17 cellular contexts compared by ENCODE assay signal in genomic region chr2:234261736-234262135, GRCh38.
DNase-seq lines count a peak whose midpoint lies in the region; ATAC-seq and TF ChIP-seq lines count a peak whose summit lies in the region.
"Had no signal": no experiment of that assay in that cellular context is flagged by ENCODE, and none has a peak within 500 bp of the region (broad histone marks: within the 10 kb centered on the region; RNA-seq: fewer than 3 reads in every experiment).

No MANE protein-coding gene starts in this region.

- H4K91ac ChIP-seq in mesenchymal stem cell (ENCODE audit: low read length) = no peak overlapping the region

- H3K36me3 Mint-ChIP-seq in MCF 10A (ENCODE audit: insufficient read depth, unreplicated experiment) = no peaks in the 10 kb centered on the region
- H3K36me3 Mint-ChIP-seq: CD8-positive, alpha-beta T cell had no signal

- no peaks in the 10 kb centered on the region for H3K9me3 Mint-ChIP-seq in MCF 10A (ENCODE audit: unreplicated experiment)
- H3K9me3 Mint-ChIP-seq: CD8-positive, alpha-beta T cell had no signal

- no peak overlapping the region for H3K4ac ChIP-seq in mesenchymal stem cell (ENCODE audit: low read depth in 1 of 2, low read length in 2 of 2)

- TF ChIP-seq CTCF in mammary epithelial cell (conservative IDR thresholded peaks at IDR 0.05 in 1 of 2, IDR thresholded peaks at IDR 0.05 in 1 of 2; ENCODE audit: extremely low read depth in 1 of 2, insufficient read depth in 1 of 2, low read depth in 1 of 2, low read length in 2 of 2) = no peak
- TF ChIP-seq CTCF in MCF 10A (IDR thresholded peaks at IDR 0.05; ENCODE audit: unreplicated experiment) = no peak
- TF ChIP-seq CTCF in epithelial cell of esophagus (IDR thresholded peaks at IDR 0.05; ENCODE audit: insufficient read depth, low read depth, low read length, missing control alignments) = no peak

- H3K27me3 ChIP-seq in mammary epithelial cell (ENCODE audit: insufficient read depth, low read length) = no peaks in the 10 kb centered on the region
- H3K27me3 ChIP-seq in mesenchymal stem cell (ENCODE audit: control insufficient read depth in 1 of 2, insufficient read depth in 1 of 2, low read length in 2 of 2) = no peaks in the 10 kb centered on the region
- H3K27me3 ChIP-seq: BLaER1 treated with 17β-estradiol and CSF1 and Interleukin-3, amounts not matched to agents 10 nM and 100 nM had no signal

- in situ Hi-C loops in mammary epithelial cell (cut with MboI; ENCODE audit: low sequenced_read_pairs in 2 of 2) = loop anchor here in 1 of 2 donors (10.0 to 25.0 kb wide), 2 partner anchors 226 to 277 kb away; partner anchors contain the start of gene ARL4C

- no peak overlapping the region for H3K4me3 Mint-ChIP-seq in MCF 10A (ENCODE audit: unreplicated experiment)
- H3K4me3 Mint-ChIP-seq: B cell; CD8-positive, alpha-beta T cell had no signal

- H2AK5ac ChIP-seq in mesenchymal stem cell (ENCODE audit: low read length, severe bottlenecking) = peak overlapping the region; percentile 99

- H3K14ac ChIP-seq in mesenchymal stem cell (ENCODE audit: low read length in 2 of 2) = no peak overlapping the region

- 27% methylated on average over 2 of the region's 2 CpGs for WGBS in mammary epithelial cell (ENCODE audit: low coverage, missing lambda C conversion rate)
- 85% methylated on average over 2 of the region's 2 CpGs for WGBS in mesenchymal stem cell

- no peak overlapping the region for H3K23ac ChIP-seq in mesenchymal stem cell (ENCODE audit: low read length in 2 of 2)

- POLR2A ChIA-PET in MCF 10A (lab: Yijun Ruan, JAX) = interaction anchor here (0.6 to 1.4 kb wide), 4 partner anchors 10 to 235 kb away, joined by 3 to 4 read pairs (median 4); partner anchors contain the start of gene ARL4C

- peaks cover 5% of the 10 kb centered on the region for H3K79me1 ChIP-seq in mesenchymal stem cell (replicated peaks; ENCODE audit: low read length, poor library complexity, severe bottlenecking)

- H3K4me1 ChIP-seq in mammary epithelial cell (ENCODE audit: insufficient read depth, low read length) = peaks cover 46% of the 10 kb centered on the region
- peaks cover 13% of the 10 kb centered on the region for H3K4me1 ChIP-seq in mesenchymal stem cell (ENCODE audit: control insufficient read depth, insufficient read depth, low read depth, low read length)
- H3K4me1 ChIP-seq: HAP-1 had no signal

- peaks cover 29% of the 10 kb centered on the region for H3K4me1 Mint-ChIP-seq in MCF 10A (ENCODE audit: insufficient read depth, unreplicated experiment)
- H3K4me1 Mint-ChIP-seq: B cell had no signal

- H3K27ac ChIP-seq in mammary epithelial cell (ENCODE audit: insufficient read depth, low read depth, low read length) = peak overlapping the region; percentile 66
- no peak overlapping the region for H3K27ac ChIP-seq in mesenchymal stem cell (ENCODE audit: low read length, poor library complexity, severe bottlenecking)
- H3K27ac ChIP-seq: 22Rv1; BLaER1 treated with 17β-estradiol and CSF1 and Interleukin-3, amounts not matched to agents 10 nM and 100 nM had no signal

- CTCF ChIA-PET in mammary epithelial cell (lab: Charles Lee; ENCODE audit: low non-redundant PET) (no interaction called here), MCF 10A (lab: Yijun Ruan, JAX) (interaction anchor here (0.5 to 1.5 kb wide), 3 partner anchors 14 to 972 kb away, joined by 3 read pairs; no protein-coding TSS in a partner anchor)

- ATAC-seq in HG03469 (IDR thresholded peaks at IDR 0.05; ENCODE audit: unreplicated experiment) = no peak
- ATAC-seq: CD8-positive, alpha-beta T cell; GM12878 had no signal

- no peak overlapping the region for H3K18ac ChIP-seq in mesenchymal stem cell (ENCODE audit: low read depth in 1 of 2, low read length in 2 of 2)

- no TSS peak for BruUV-seq in mammary epithelial cell (replicated peaks; lab: Mats Ljungman, UMichigan)
- BruUV-seq in MCF 10A (replicated peaks; lab: Mats Ljungman, UMichigan) = no TSS peak

- dilution Hi-C loops in mammary epithelial cell (cut with HindIII; ENCODE audit: low sequenced_read_pairs) = loop anchor here (5.0 kb wide), 1 partner anchor 46 kb away; no protein-coding TSS in a partner anchor

- H2AFZ ChIP-seq in mammary epithelial cell (ENCODE audit: low read depth, low read length) (peak overlapping the region; percentile 77), mesenchymal stem cell (ENCODE audit: low read depth, low read length) (no peak overlapping the region)

- H2BK12ac ChIP-seq in mesenchymal stem cell (ENCODE audit: low read length in 2 of 2) = peak overlapping the region in 1 of 2 experiments; percentile 11

- no peaks in the 10 kb centered on the region for H4K20me1 ChIP-seq in mammary epithelial cell (ENCODE audit: insufficient read depth, low read length)
- H4K20me1 ChIP-seq: BLaER1 treated with 17β-estradiol and CSF1 and Interleukin-3, amounts not matched to agents 10 nM and 100 nM had no signal

- H4K8ac ChIP-seq in mesenchymal stem cell (ENCODE audit: low read length) = no peak overlapping the region

- H3K4me2 ChIP-seq in mammary epithelial cell (ENCODE audit: insufficient read depth, low read depth, low read length) (peak overlapping the region; percentile 44), mesenchymal stem cell (ENCODE audit: low read length, poor library complexity, severe bottlenecking) (no peak overlapping the region)
- H3K4me2 ChIP-seq: BLaER1 treated with 17β-estradiol and CSF1 and Interleukin-3, amounts not matched to agents 10 nM and 100 nM had no signal

- H3K9ac ChIP-seq in mammary epithelial cell (ENCODE audit: insufficient read depth, low read length) = peak overlapping the region; percentile 20
- H3K9ac ChIP-seq in mesenchymal stem cell (ENCODE audit: low read length) = no peak overlapping the region
- H3K9ac ChIP-seq: BLaER1 treated with 17β-estradiol and CSF1 and Interleukin-3, amounts not matched to agents 10 nM and 100 nM had no signal

- no peak overlapping the region for H3K27ac Mint-ChIP-seq in MCF 10A (ENCODE audit: low read depth, unreplicated experiment)
- H3K27ac Mint-ChIP-seq: B cell; CD8-positive, alpha-beta T cell had no signal

- no peaks in the 10 kb centered on the region for H3K36me3 ChIP-seq in mammary epithelial cell (ENCODE audit: insufficient read depth, low read length)
- peaks cover 0 to 7% of the 10 kb centered on the region in 2 experiments for H3K36me3 ChIP-seq in mesenchymal stem cell (ENCODE audit: control insufficient read depth in 1 of 2, insufficient read depth in 2 of 2, low read depth in 1 of 2, low read length in 2 of 2)
- H3K36me3 ChIP-seq: BLaER1 treated with 17β-estradiol and CSF1 and Interleukin-3, amounts not matched to agents 10 nM and 100 nM; HAP-1 had no signal

- no peaks in the 10 kb centered on the region for H3K9me3 ChIP-seq in mammary epithelial cell (replicated peaks; ENCODE audit: insufficient read depth, low read length)
- H3K9me3 ChIP-seq in mesenchymal stem cell (ENCODE audit: control insufficient read depth, low read length) = no peaks in the 10 kb centered on the region
- H3K9me3 ChIP-seq: HAP-1 had no signal

- H3K79me2 ChIP-seq in mammary epithelial cell (ENCODE audit: insufficient read depth, low read length) = no peaks in the 10 kb centered on the region

- intact Hi-C loops in mammary epithelial cell (cut with micrococcal nuclease) = no loop called here
- intact Hi-C loops in MCF 10A (cut with micrococcal nuclease) = no loop called here

- H2BK15ac ChIP-seq in mesenchymal stem cell (ENCODE audit: low read depth, poor library complexity, severe bottlenecking) = no peak overlapping the region

- H3K27me3 Mint-ChIP-seq in MCF 10A (ENCODE audit: insufficient read depth, unreplicated experiment) = no peaks in the 10 kb centered on the region

- H3K4me3 ChIP-seq in mammary epithelial cell (replicated peaks in 1 of 3; ENCODE audit: insufficient read depth in 1 of 3, low read depth in 2 of 3, low read length in 3 of 3) (no peak overlapping the region), epithelial cell of esophagus (ENCODE audit: low read length) (no peak overlapping the region), mesenchymal stem cell (ENCODE audit: insufficient read depth in 1 of 2, low read depth in 1 of 2, low read length in 2 of 2) (no peak overlapping the region)
- H3K4me3 ChIP-seq: BLaER1 treated with 17β-estradiol and CSF1 and Interleukin-3, amounts not matched to agents 10 nM and 100 nM; GM12878; HAP-1 had no signal

- no peak overlapping the region for H2BK5ac ChIP-seq in mesenchymal stem cell (ENCODE audit: low read depth, low read length, poor library complexity, severe bottlenecking)

- DNase-seq in mammary epithelial cell (peak; percentile 88), MCF 10A (ENCODE audit: unreplicated experiment) (no peak), epithelial cell of esophagus (ENCODE audit: low read depth) (peak; percentile 81), mesenchymal stem cell (no peak), GOT3 (lab: John Stamatoyannopoulos, UW) (no peak)
- DNase-seq in stimulated activated CD4-positive, alpha-beta T cell treated with anti-CD3 and anti-CD28 coated beads, Interleukin-2, amount 100 ng/mL, for 24 hours = no peak
- DNase-seq: CD8-positive, alpha-beta T cell; DMS 273 treated with DMSO at 0.1 percent for 48 hours; DMS53; DND-41; EL had no signal

- H2BK120ac ChIP-seq in mesenchymal stem cell (ENCODE audit: low read depth, low read length) = no peak overlapping the region

Comparison
In these comparisons a context has a peak if more than half of its experiments do, and no peak if none do; other contexts are left out.
1. DNase-seq: peak in mammary epithelial cell (single experiment) and epithelial cell of esophagus (single experiment); none in MCF 10A (single experiment), mesenchymal stem cell (single experiment), stimulated activated CD4-positive, alpha-beta T cell treated with anti-CD3 and anti-CD28 coated beads, Interleukin-2, amount 100 ng/mL, for 24 hours (0 of 2) and GOT3 (single experiment).